Comparison of ENCODE assay signal across 20 cellular contexts in the genomic region with DNA sequence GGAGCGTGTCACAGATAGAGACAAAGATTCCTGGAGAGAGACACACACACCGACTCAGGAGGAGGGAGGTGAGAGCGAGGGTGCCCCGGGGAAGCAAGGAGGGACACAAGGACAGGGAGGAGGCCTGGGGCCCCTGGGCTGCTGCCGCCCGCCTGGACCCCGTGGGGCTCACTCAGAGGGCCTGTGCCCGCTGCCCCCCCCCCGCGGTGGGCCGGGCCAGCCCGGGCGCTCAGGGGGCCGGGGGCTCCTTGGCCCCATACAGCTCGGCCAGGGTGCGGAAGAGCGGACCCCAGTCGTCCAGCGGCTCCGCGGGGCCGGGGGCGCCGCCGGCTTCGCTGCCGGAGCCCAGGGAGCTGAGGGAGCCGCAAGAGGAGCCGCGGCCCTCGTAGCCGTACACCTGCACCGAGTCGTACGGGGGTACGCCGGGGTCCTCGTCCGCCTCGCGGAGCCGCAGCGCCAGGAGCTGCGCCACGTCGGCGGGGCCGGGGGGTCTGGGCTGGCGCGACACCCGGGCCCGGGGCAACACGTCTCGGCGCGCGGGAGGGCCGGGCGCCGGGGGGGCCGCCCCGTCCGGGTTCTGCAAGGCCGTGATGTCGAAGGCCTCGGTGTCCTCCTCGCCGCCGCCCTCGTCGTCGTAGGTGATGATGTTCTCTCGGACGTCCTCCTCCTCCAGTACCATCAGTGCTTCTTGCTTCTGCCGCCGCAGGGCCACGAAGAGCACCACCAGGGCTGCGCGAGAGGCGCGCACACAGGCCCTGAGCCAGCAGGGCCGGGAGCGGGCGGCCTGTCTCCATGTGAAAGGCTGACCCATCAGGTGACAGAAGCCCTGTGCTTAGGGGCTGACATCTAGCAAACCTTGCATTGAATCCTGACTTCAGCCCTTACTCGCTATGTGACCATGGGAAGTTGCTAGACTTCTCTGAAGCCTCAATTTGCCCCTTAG. TPM values are rescaled to one million over a fixed set of nuclear protein-coding genes. Genes with fewer than 3 reads are reported as not detected.
"Had no signal": no experiment of that assay in that cellular context is flagged by ENCODE, and none has a peak within 500 bp of the region (broad histone marks: within the 10 kb centered on the region; RNA-seq: fewer than 3 reads in every experiment).

No MANE protein-coding gene starts in this region.

- H3K27me3 Mint-ChIP-seq: activated CD4-positive, alpha-beta memory T cell treated with anti-CD3 and anti-CD28 coated beads, Interleukin-2, amount 10 ng/mL, durations not matched to agents 7 days and 5 days had no signal

- H3K36me3 Mint-ChIP-seq: activated naive CD8-positive, alpha-beta T cell treated with anti-CD3 and anti-CD28 coated beads for 36 hours had no signal

- H3K27me3 ChIP-seq: breast epithelium, dorsolateral prefrontal cortex, transverse colon had no signal

- H3K27ac ChIP-seq: breast epithelium, parathyroid adenoma, transverse colon had no signal

- H3K36me3 ChIP-seq: breast epithelium, transverse colon had no signal

- H3K4me3 ChIP-seq: breast epithelium, dorsolateral prefrontal cortex, skin epidermis, transverse colon had no signal

- H3K9me3 Mint-ChIP-seq: activated CD4-positive, alpha-beta memory T cell treated with anti-CD3 and anti-CD28 coated beads, Interleukin-2, amount 10 ng/mL, durations not matched to agents 7 days and 5 days; activated naive CD8-positive, alpha-beta T cell treated with anti-CD3 and anti-CD28 coated beads for 36 hours; activated T-cell treated with anti-CD3 and anti-CD28 coated beads, Interleukin-2, amount 50 U/mL, for 72 hours; T-helper 1 cell treated with Interleukin-12 subunit alpha and Interleukin-12 subunit beta and Interleukin-4 antibody, amounts not matched to agents 30 μg/mL and 1 μg/mL, for 36 hours had no signal

- H3K4me3 Mint-ChIP-seq: activated CD4-positive, alpha-beta memory T cell treated with anti-CD3 and anti-CD28 coated beads, Interleukin-2, amount 10 ng/mL, durations not matched to agents 7 days and 5 days; activated naive CD8-positive, alpha-beta T cell treated with anti-CD3 and anti-CD28 coated beads for 36 hours; activated T-cell treated with anti-CD3 and anti-CD28 coated beads, Interleukin-2, amount 50 U/mL, for 72 hours; T-helper 1 cell treated with Interleukin-12 subunit alpha and Interleukin-12 subunit beta and Interleukin-4 antibody, amounts not matched to agents 30 μg/mL and 1 μg/mL, for 36 hours had no signal

- H2AFZ ChIP-seq: parathyroid adenoma had no signal

- H3K9me3 ChIP-seq: breast epithelium, transverse colon had no signal

- FAIRE-seq: endometrium, frontal cortex had no signal

- DNase-seq: activated CD4-positive, alpha-beta memory T cell treated with anti-CD3 and anti-CD28 coated beads, Interleukin-2, amount 10 ng/mL, durations not matched to agents 7 days and 5 days; activated CD4-positive, CD25-positive, alpha-beta regulatory T cell treated with anti-CD3 and anti-CD28 coated beads, Interleukin-2, amount 50 U/mL, for 72 hours; activated gamma-delta T cell treated with Interleukin-2 at 50 U/mL for 16 hours; activated naive CD8-positive, alpha-beta T cell treated with anti-CD3 and anti-CD28 coated beads for 36 hours; activated T-cell treated with anti-CD3 and anti-CD28 coated beads, Interleukin-2, amount 50 U/mL, for 72 hours; dorsolateral prefrontal cortex; left colon; mesendoderm; substantia nigra; transverse colon had no signal

- H3K9ac ChIP-seq: parathyroid adenoma had no signal

- ATAC-seq: activated T-cell treated with anti-CD3 and anti-CD28 coated beads, Interleukin-2, amount 50 U/mL, for 72 hours; left colon; Right ventricle myocardium inferior had no signal

- H3K27ac Mint-ChIP-seq: activated CD4-positive, alpha-beta memory T cell treated with anti-CD3 and anti-CD28 coated beads, Interleukin-2, amount 10 ng/mL, durations not matched to agents 7 days and 5 days; activated naive CD8-positive, alpha-beta T cell treated with anti-CD3 and anti-CD28 coated beads for 36 hours; activated T-cell treated with anti-CD3 and anti-CD28 coated beads, Interleukin-2, amount 50 U/mL, for 72 hours; T-helper 1 cell treated with Interleukin-12 subunit alpha and Interleukin-12 subunit beta and Interleukin-4 antibody, amounts not matched to agents 30 μg/mL and 1 μg/mL, for 36 hours had no signal

- H3K4me1 Mint-ChIP-seq: activated CD4-positive, alpha-beta memory T cell treated with anti-CD3 and anti-CD28 coated beads, Interleukin-2, amount 10 ng/mL, durations not matched to agents 7 days and 5 days had no signal

- H3K79me2 ChIP-seq: parathyroid adenoma had no signal

- H3K4me1 ChIP-seq: breast epithelium, parathyroid adenoma, transverse colon had no signal

RNA-seq across cellular contexts. Expression of a gene that starts 6.0 kb away (rescaled TPM):
- total RNA-seq: activated CD4-positive, alpha-beta memory T cell treated with anti-CD3 and anti-CD28 coated beads, Interleukin-2, amount 10 ng/mL, durations not matched to agents 7 days and 5 days; activated naive CD8-positive, alpha-beta T cell treated with anti-CD3 and anti-CD28 coated beads for 36 hours; activated T-cell treated with anti-CD3 and anti-CD28 coated beads, Interleukin-2, amount 50 U/mL, for 72 hours; breast epithelium; cerebellum; left colon; renal cortical epithelial cell; Right ventricle myocardium inferior; transverse colon had no signal
- polyA plus RNA-seq: neural cell had no signal
